In genomic region chr19:3607398-3608078, GRCh38 we compare ENCODE assay signal across 8 cellular contexts. TPM values are rescaled to one million over a fixed set of nuclear protein-coding genes. Genes with fewer than 3 reads are reported as not detected.
DNase-seq lines count a peak whose midpoint lies in the region; ATAC-seq and TF ChIP-seq lines count a peak whose summit lies in the region.

No MANE protein-coding gene starts in this region.

- H3K27ac ChIP-seq in VCaP (peak overlapping the region; percentile 47; the same call in 1 of the 2 replicates), right atrium auricular region (peak overlapping the region; percentile 79 to 83)
- no peak overlapping the region for H3K27ac ChIP-seq in effector memory CD4-positive, alpha-beta T cell (ENCODE audit: insufficient read depth, low read length, poor library complexity, severe bottlenecking)

- ATAC-seq in sciatic nerve, result peak; percentile 24
- ATAC-seq in GM18502 (IDR thresholded peaks at IDR 0.05; ENCODE audit: poor library complexity, unreplicated experiment), result no peak

- no peaks in the 10 kb centered on the region for H3K9me3 ChIP-seq in right atrium auricular region
- H3K9me3 ChIP-seq in effector memory CD4-positive, alpha-beta T cell (ENCODE audit: control insufficient read depth, low read length), result no peaks in the 10 kb centered on the region

- intact Hi-C loops in sciatic nerve (cut with DNase I), result no loop called here

- H3K27me3 ChIP-seq in right atrium auricular region, result no peaks in the 10 kb centered on the region
- no peaks in the 10 kb centered on the region for H3K27me3 ChIP-seq in effector memory CD4-positive, alpha-beta T cell (replicated peaks; ENCODE audit: control insufficient read depth, insufficient read depth, low read length, poor library complexity, severe bottlenecking)

- peak; percentile 35 for DNase-seq in EL
- no peak for DNase-seq in right atrium auricular region (ENCODE audit: low spot score)
- no peak for DNase-seq in sciatic nerve (ENCODE audit: low spot score)
- DNase-seq in NCI-H1694 treated with DMSO at 0.1 percent for 48 hours (lab: John Stamatoyannopoulos, UW), result no peak
- no peak for DNase-seq in effector memory CD4-positive, alpha-beta T cell
- no peak for DNase-seq in NCI-H446 treated with DMSO at 0.1 percent for 48 hours (lab: John Stamatoyannopoulos, UW)

- H3K4me1 ChIP-seq in right atrium auricular region, result peaks cover 0 to 68% of the 10 kb centered on the region in 2 donors
- H3K4me1 ChIP-seq in effector memory CD4-positive, alpha-beta T cell (ENCODE audit: control insufficient read depth, insufficient read depth, low read length, poor library complexity, severe bottlenecking), result peaks cover 26% of the 10 kb centered on the region

- H3K36me3 ChIP-seq in right atrium auricular region, result peaks cover 18% of the 10 kb centered on the region
- H3K36me3 ChIP-seq in effector memory CD4-positive, alpha-beta T cell (ENCODE audit: control insufficient read depth, insufficient read depth, low read length), result peaks cover 21% of the 10 kb centered on the region

- H3K4me3 ChIP-seq in right atrium auricular region, result peak overlapping the region; percentile 42 to 60
- H3K4me3 ChIP-seq in effector memory CD4-positive, alpha-beta T cell (ENCODE audit: insufficient read depth, low read depth, low read length, poor library complexity, severe bottlenecking), result no peak overlapping the region

- TF ChIP-seq CTCF in VCaP (conservative IDR thresholded peaks at IDR 0.05) (no peak), right atrium auricular region (IDR thresholded peaks at IDR 0.05) (no peak)

RNA-seq across cellular contexts. Expression of gene TBXA2R, which starts 0.9 kb away (rescaled TPM):
- total RNA-seq in right atrium auricular region (1 to 10 TPM in 1 of 2 donors, under 1 TPM in 1; 0.67 to 1.1 TPM), sciatic nerve (11.2 TPM)

RNA-seq across cellular contexts. Expression of gene CACTIN, which starts 19.1 kb away (rescaled TPM):
- total RNA-seq in right atrium auricular region, result 10 to 100 TPM; 11.2 to 22.8 TPM
- total RNA-seq in sciatic nerve, result 19.6 TPM

RNA-seq across cellular contexts. Expression of gene GIPC3, which starts 22.3 kb away (rescaled TPM):
- total RNA-seq in right atrium auricular region, result 1 to 10 TPM in 1 of 2 donors, under 1 TPM in 1; 0.96 to 1.5 TPM
- total RNA-seq in sciatic nerve, result 2.4 TPM

RNA-seq across cellular contexts. Expression of gene HMG20B, which starts 34.8 kb away (rescaled TPM):
- total RNA-seq in right atrium auricular region (10 to 100 TPM; 51.8 to 52.5 TPM), sciatic nerve (72.9 TPM)

RNA-seq across cellular contexts. Expression of gene MFSD12, which starts 50.2 kb away (rescaled TPM):
- total RNA-seq in right atrium auricular region (10 to 100 TPM; 15.8 to 35.4 TPM), sciatic nerve (52.5 TPM)
